8 cellular contexts compared by ENCODE assay signal in the genomic region with DNA sequence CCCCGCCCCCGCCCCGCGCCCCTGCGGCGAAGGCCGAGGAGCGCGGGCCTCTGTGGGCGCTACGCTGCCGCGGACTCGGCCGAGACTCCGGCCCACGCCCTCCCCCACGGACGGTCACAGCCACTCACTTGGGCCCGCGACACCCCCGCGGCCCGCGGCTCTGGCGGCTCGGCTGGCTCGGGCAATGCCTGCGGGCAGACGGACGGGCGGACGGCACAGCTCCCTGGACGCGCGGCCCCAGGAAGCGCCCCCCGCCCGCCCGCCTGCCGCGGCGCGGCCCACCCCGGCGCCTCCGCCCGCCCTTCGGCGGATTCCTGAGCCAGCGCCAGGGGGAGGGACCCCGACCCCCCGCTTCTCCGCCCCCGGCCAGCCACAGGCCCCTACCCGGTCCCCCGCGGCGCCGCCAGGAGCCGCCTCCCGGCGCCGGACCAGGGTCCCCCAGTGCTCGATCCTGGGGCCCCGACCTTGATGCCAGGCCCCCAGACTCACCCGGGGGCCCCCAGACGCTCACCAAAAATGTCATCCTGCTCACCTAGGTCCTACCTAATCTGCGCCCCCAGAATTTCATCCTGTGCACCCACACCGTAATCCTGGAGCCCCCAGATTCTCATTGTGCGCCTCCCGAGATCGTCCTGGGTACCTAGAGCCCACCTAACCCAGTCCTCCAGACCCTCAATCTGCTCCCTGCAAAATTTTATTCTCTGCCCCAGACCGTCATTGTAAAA. TPM values are rescaled to one million over a fixed set of nuclear protein-coding genes. Genes with fewer than 3 reads are reported as not detected.
DNase-seq lines count a peak whose midpoint lies in the region; ATAC-seq and TF ChIP-seq lines count a peak whose summit lies in the region.

A gene (minus strand): TSS at position 246 of the 725 bp plus-strand sequence. CDS start 446 bp downstream, outside the sequence.

- H3K36me3 ChIP-seq in ACC112 (ENCODE audit: insufficient read depth, low read length) (peaks cover 6% of the 10 kb centered on the region; the same call in 1 of the 2 replicates), thyroid gland (peaks cover 0 to 2% of the 10 kb centered on the region in 2 donors)

- whole genome bisulfite sequencing in lower leg skin, 2 donors = 0 to 2% methylated on average over 14 to 15 of the region's 74 CpGs
- 1 to 2% methylated on average over 8 to 11 of the region's 74 CpGs for WGBS in thyroid gland, 2 donors

- H3K27me3 Mint-ChIP-seq in chondrocyte (ENCODE audit: low read depth) = no peaks in the 10 kb centered on the region

- H3K4me3 Mint-ChIP-seq in chondrocyte (ENCODE audit: unreplicated experiment) = peak within 1 kb of the TSS; percentile 86

- H3K27ac ChIP-seq in ACC112 (ENCODE audit: low read depth, low read length) (peak within 1 kb of the TSS; percentile 40), thyroid gland (peak within 1 kb of the TSS; percentile 80 to 95 (median 89))

- H3K27ac Mint-ChIP-seq in chondrocyte (ENCODE audit: unreplicated experiment) = peak within 1 kb of the TSS; percentile 92

- H3K4me1 ChIP-seq in ACC112 (ENCODE audit: control insufficient read depth, insufficient read depth, low read length, unreplicated experiment) (peaks cover 27% of the 10 kb centered on the region), thyroid gland (peaks cover 16 to 28% of the 10 kb centered on the region in 2 donors)

- ATAC-seq in GM19023 (IDR thresholded peaks at IDR 0.05; ENCODE audit: unreplicated experiment) = no peak

- no peaks in the 10 kb centered on the region for H3K9me3 ChIP-seq in thyroid gland

- TF ChIP-seq POLR2A in lower leg skin (IDR thresholded peaks at IDR 0.05) (no peak), thyroid gland (IDR thresholded peaks at IDR 0.05) (peak in 1 of 2 donors; percentile 36)

- H3K79me2 ChIP-seq in ACC112 (ENCODE audit: control insufficient read depth, insufficient read depth, low read length, unreplicated experiment) = peaks cover 17% of the 10 kb centered on the region

- DNase-seq in Jurkat, Clone E6-1 (ENCODE audit: low read depth, low spot score) = no peak
- DNase-seq in chondrocyte (ENCODE audit: low spot score) (peak; percentile 89), lower leg skin (ENCODE audit: low spot score in 2 of 2) (peak in 1 of 2 donors; percentile 92), thyroid gland (peak; percentile 46 to 63), NCI-H1417 treated with DMSO at 0.1 percent for 48 hours (lab: John Stamatoyannopoulos, UW) (no peak), H4 (ENCODE audit: low spot score) (no peak)

- no peaks in the 10 kb centered on the region for H3K9me3 Mint-ChIP-seq in chondrocyte (ENCODE audit: low read depth)

- peaks cover 10% of the 10 kb centered on the region for H3K36me3 Mint-ChIP-seq in chondrocyte (ENCODE audit: low read depth)

- H3K27me3 ChIP-seq in ACC112 (ENCODE audit: insufficient read depth, low read length) = no peaks in the 10 kb centered on the region
- no peaks in the 10 kb centered on the region for H3K27me3 ChIP-seq in thyroid gland

- no peak for TF ChIP-seq CTCF in chondrocyte (IDR thresholded peaks at IDR 0.05)
- TF ChIP-seq CTCF in lower leg skin (IDR thresholded peaks at IDR 0.05) = no peak
- TF ChIP-seq CTCF in thyroid gland (IDR thresholded peaks at IDR 0.05) = no peak

- H2AFZ ChIP-seq in ACC112 (ENCODE audit: low read length, unreplicated experiment) = peak within 1 kb of the TSS; percentile 13

- H3K4me3 ChIP-seq in ACC112 (ENCODE audit: low read depth, low read length) (peak within 1 kb of the TSS; percentile 73), lower leg skin (ENCODE audit: low read depth, poor library complexity, severe bottlenecking) (peak within 1 kb of the TSS; percentile 49), thyroid gland (replicated peaks in 1 of 3) (peak within 1 kb of the TSS; percentile 23 to 76 (median 27))
- H3K4me3 ChIP-seq in Jurkat, Clone E6-1 (ENCODE audit: low read length) = peak within 1 kb of the TSS; percentile 65

- intact Hi-C loops in lower leg skin (cut with DNase I; ENCODE audit: low total_unique reads) (no loop called here), thyroid gland (cut with DNase I) (no loop called here)

- peaks cover 35% of the 10 kb centered on the region for H3K4me1 Mint-ChIP-seq in chondrocyte (ENCODE audit: low read depth)

RNA-seq across cellular contexts. Expression of the gene that starts here (rescaled TPM):
- polyA plus RNA-seq in Jurkat, Clone E6-1 (2012; ENCODE audit: insufficient read depth, insufficient read length) = 9.7 TPM
- total RNA-seq in chondrocyte = 174 to 310 TPM (median 290 TPM) in 3 replicates
- total RNA-seq in lower leg skin = 10 to 100 TPM; 12.0 to 29.8 (median 16.3) TPM
- total RNA-seq in thyroid gland = 100 to 1,000 TPM in 2 of 4 donors, 10 to 100 TPM in 2; 70.7 to 125 (median 91.4) TPM
- total RNA-seq in H4 (2014; rRNA removed; shearing (Covaris generic)) = 0.33 and 3.9 TPM in 2 replicates

Comparison
In these comparisons a context has a peak if more than half of its experiments do, and no peak if none do; other contexts are left out.
1. DNase-seq: peak in chondrocyte (single experiment) and thyroid gland (2 of 2); none in Jurkat, Clone E6-1 (single experiment), NCI-H1417 treated with DMSO at 0.1 percent for 48 hours (single experiment) and H4 (single experiment).
2. Peak in every context shown above with its lines, with median percentiles within 50 percentile points of each other: H3K4me3 ChIP-seq.